ENCODE assay signal across 6 cellular contexts in genomic region chr2:27407798-27408491, GRCh38. TPM values are rescaled to one million over a fixed set of nuclear protein-coding genes. Genes with fewer than 3 reads are reported as not detected.
DNase-seq lines count a peak whose midpoint lies in the region; ATAC-seq, FAIRE-seq and TF ChIP-seq lines count a peak whose summit lies in the region.

No MANE protein-coding gene starts in this region.

- peaks cover 0 to 20% (median 8%) of the 10 kb centered on the region in 3 donors for H3K4me1 ChIP-seq in pancreas

- ATAC-seq in pancreas (peak in 1 of 4 donors; percentile 37), HG03175 (IDR thresholded peaks at IDR 0.05; ENCODE audit: unreplicated experiment) (no peak), GM18868 (IDR thresholded peaks at IDR 0.05; ENCODE audit: unreplicated experiment) (no peak)

- WGBS in pancreas, 2 donors: 44 to 45% methylated on average over 16 of the region's 16 CpGs

- no peak for FAIRE-seq in pancreas (lab: Jason Lieb, UNC)

- H3K4me3 ChIP-seq in GM12875 (ENCODE audit: low read depth, low read length): peak overlapping the region; percentile 96
- H3K4me3 ChIP-seq in pancreas: peak overlapping the region in 2 of 4 donors; percentile 89 to 100

- DNase-seq in NCI-H226: peak; percentile 12
- DNase-seq in dermis blood vessel endothelial cell: peak; percentile 88
- no peak for DNase-seq in pancreas

- intact Hi-C loops in pancreas (cut with DNase I): no loop called here

- TF ChIP-seq CTCF in GM12875 (IDR thresholded peaks at IDR 0.05; ENCODE audit: borderline replicate concordance, insufficient read depth, low read depth, low read length) (peak; percentile 32; the same call in 1 of the 2 replicates), pancreas (IDR thresholded peaks at IDR 0.05) (peak; percentile 12 to 36 (median 30))

- no peaks in the 10 kb centered on the region for H3K9me3 ChIP-seq in pancreas

- peak overlapping the region in 1 of 4 donors; percentile 66 for H3K27ac ChIP-seq in pancreas

- H3K27me3 ChIP-seq in pancreas: no peaks in the 10 kb centered on the region

- H3K36me3 ChIP-seq in pancreas: no peaks in the 10 kb centered on the region

RNA-seq across cellular contexts. Expression of gene PPM1G, which starts 1.4 kb away (rescaled TPM):
- 109 and 164 TPM in 2 replicates for total RNA-seq in dermis blood vessel endothelial cell
- total RNA-seq in pancreas: 10 to 100 TPM; 23.6 to 37.8 (median 28.7) TPM
- 10 to 100 TPM; 28.6 to 31.8 TPM for polyA plus RNA-seq in pancreas

RNA-seq across cellular contexts. Expression of gene NRBP1, which starts 20.5 kb away (rescaled TPM):
- total RNA-seq in dermis blood vessel endothelial cell (122 and 132 TPM in 2 replicates), pancreas (10 to 100 TPM; 33.5 to 49.5 (median 38.0) TPM)
- polyA plus RNA-seq in pancreas: 10 to 100 TPM; 32.5 to 60.7 TPM

RNA-seq across cellular contexts. Expression of gene ZNF513, which starts 27.4 kb away (rescaled TPM):
- total RNA-seq in dermis blood vessel endothelial cell (8.0 and 9.3 TPM in 2 replicates), pancreas (10 to 100 TPM in 1 of 6 donors, 1 to 10 TPM in 5; 3.7 to 10.4 (median 7.6) TPM)
- polyA plus RNA-seq in pancreas: 10 to 100 TPM; 30.1 to 34.4 TPM

RNA-seq across cellular contexts. Expression of gene KRTCAP3, which starts 34.2 kb away (rescaled TPM):
- total RNA-seq in dermis blood vessel endothelial cell: 0.47 and 0.51 TPM in 2 replicates
- total RNA-seq in pancreas: 10 to 100 TPM; 21.6 to 36.5 (median 26.6) TPM
- polyA plus RNA-seq in pancreas: 10 to 100 TPM; 29.5 to 33.0 TPM

RNA-seq across cellular contexts. Expression of gene SNX17, which starts 37.5 kb away (rescaled TPM):
- total RNA-seq in dermis blood vessel endothelial cell (143 and 158 TPM in 2 replicates), pancreas (10 to 100 TPM; 34.3 to 48.6 (median 39.5) TPM)
- 10 to 100 TPM; 38.8 to 60.2 TPM for polyA plus RNA-seq in pancreas

Comparison
In these comparisons a context has a peak if more than half of its experiments do, and no peak if none do; other contexts are left out.
1. DNase-seq: peak in NCI-H226 (single experiment) and dermis blood vessel endothelial cell (single experiment); none in pancreas (0 of 6).